Comparison of ENCODE assay signal across 18 cellular contexts in genomic region chrX:96971812-96972211, GRCh38.
"Had no signal": no experiment of that assay in that cellular context is flagged by ENCODE, and none has a peak within 500 bp of the region (broad histone marks: within the 10 kb centered on the region; RNA-seq: fewer than 3 reads in every experiment).

No MANE protein-coding gene starts in this region.

- DNase-seq: activated CD4-positive, alpha-beta memory T cell treated with anti-CD3 and anti-CD28 coated beads for 36 hours; activated CD4-positive, alpha-beta T cell treated with anti-CD3 and anti-CD28 coated beads for 36 hours; activated naive CD4-positive, alpha-beta T cell; activated naive CD8-positive, alpha-beta T cell treated with anti-CD3 and anti-CD28 coated beads for 36 hours; amniotic stem cell; body of pancreas; caudate nucleus; immature natural killer cell; mesenchymal stem cell; naive thymus-derived CD4-positive, alpha-beta T cell; pancreas; sigmoid colon; stimulated activated CD4-positive, alpha-beta T cell treated with anti-CD3 and anti-CD28 coated beads, Interleukin-4, amount 100 ng/mL, for 24 hours; stomach; upper lobe of right lung; WERI-Rb-1 had no signal

- H3K27me3 ChIP-seq: body of pancreas, pancreas, sigmoid colon, stomach, upper lobe of right lung had no signal

- H3K9me3 Mint-ChIP-seq: activated CD4-positive, alpha-beta memory T cell treated with anti-CD3 and anti-CD28 coated beads for 36 hours; activated naive CD8-positive, alpha-beta T cell treated with anti-CD3 and anti-CD28 coated beads for 36 hours; immature natural killer cell; stimulated activated effector memory CD8-positive, alpha-beta T cell treated with anti-CD3 and anti-CD28 coated beads, Interleukin-12 subunit alpha, Interleukin-12 subunit beta, amount 100 ng/mL, for 72 hours had no signal

- H3K27ac ChIP-seq: body of pancreas, coronary artery, pancreas, sigmoid colon, stomach, upper lobe of right lung, WERI-Rb-1 had no signal

- H3K4me3 ChIP-seq: body of pancreas, coronary artery, pancreas, sigmoid colon, stomach, upper lobe of right lung had no signal

- H3K4me3 Mint-ChIP-seq: activated CD4-positive, alpha-beta memory T cell treated with anti-CD3 and anti-CD28 coated beads for 36 hours; activated CD4-positive, alpha-beta T cell treated with anti-CD3 and anti-CD28 coated beads for 36 hours; activated naive CD8-positive, alpha-beta T cell treated with anti-CD3 and anti-CD28 coated beads for 36 hours; immature natural killer cell; naive thymus-derived CD4-positive, alpha-beta T cell; stimulated activated effector memory CD8-positive, alpha-beta T cell treated with anti-CD3 and anti-CD28 coated beads, Interleukin-12 subunit alpha, Interleukin-12 subunit beta, amount 100 ng/mL, for 72 hours had no signal

- H3K36me3 ChIP-seq: pancreas, sigmoid colon, stomach, upper lobe of right lung, WERI-Rb-1 had no signal

- H3K4me1 Mint-ChIP-seq: activated CD4-positive, alpha-beta T cell treated with anti-CD3 and anti-CD28 coated beads for 36 hours; activated naive CD8-positive, alpha-beta T cell treated with anti-CD3 and anti-CD28 coated beads for 36 hours; immature natural killer cell; naive thymus-derived CD4-positive, alpha-beta T cell; stimulated activated effector memory CD8-positive, alpha-beta T cell treated with anti-CD3 and anti-CD28 coated beads, Interleukin-12 subunit alpha, Interleukin-12 subunit beta, amount 100 ng/mL, for 72 hours had no signal

- H3K36me3 Mint-ChIP-seq: stimulated activated effector memory CD8-positive, alpha-beta T cell treated with anti-CD3 and anti-CD28 coated beads, Interleukin-12 subunit alpha, Interleukin-12 subunit beta, amount 100 ng/mL, for 72 hours had no signal

- H3K27ac Mint-ChIP-seq: activated CD4-positive, alpha-beta memory T cell treated with anti-CD3 and anti-CD28 coated beads for 36 hours; activated CD4-positive, alpha-beta T cell treated with anti-CD3 and anti-CD28 coated beads for 36 hours; activated naive CD8-positive, alpha-beta T cell treated with anti-CD3 and anti-CD28 coated beads for 36 hours; immature natural killer cell; naive thymus-derived CD4-positive, alpha-beta T cell; stimulated activated effector memory CD8-positive, alpha-beta T cell treated with anti-CD3 and anti-CD28 coated beads, Interleukin-12 subunit alpha, Interleukin-12 subunit beta, amount 100 ng/mL, for 72 hours had no signal

- H3K9me3 ChIP-seq: body of pancreas, pancreas, sigmoid colon, upper lobe of right lung had no signal

- H3K27me3 Mint-ChIP-seq: activated CD4-positive, alpha-beta memory T cell treated with anti-CD3 and anti-CD28 coated beads for 36 hours; activated CD4-positive, alpha-beta T cell treated with anti-CD3 and anti-CD28 coated beads for 36 hours; activated naive CD8-positive, alpha-beta T cell treated with anti-CD3 and anti-CD28 coated beads for 36 hours; naive thymus-derived CD4-positive, alpha-beta T cell had no signal

- H3K4me1 ChIP-seq: body of pancreas, pancreas, sigmoid colon, stomach, upper lobe of right lung had no signal
